ENCODE assay signal across 8 cellular contexts in the genomic region with DNA sequence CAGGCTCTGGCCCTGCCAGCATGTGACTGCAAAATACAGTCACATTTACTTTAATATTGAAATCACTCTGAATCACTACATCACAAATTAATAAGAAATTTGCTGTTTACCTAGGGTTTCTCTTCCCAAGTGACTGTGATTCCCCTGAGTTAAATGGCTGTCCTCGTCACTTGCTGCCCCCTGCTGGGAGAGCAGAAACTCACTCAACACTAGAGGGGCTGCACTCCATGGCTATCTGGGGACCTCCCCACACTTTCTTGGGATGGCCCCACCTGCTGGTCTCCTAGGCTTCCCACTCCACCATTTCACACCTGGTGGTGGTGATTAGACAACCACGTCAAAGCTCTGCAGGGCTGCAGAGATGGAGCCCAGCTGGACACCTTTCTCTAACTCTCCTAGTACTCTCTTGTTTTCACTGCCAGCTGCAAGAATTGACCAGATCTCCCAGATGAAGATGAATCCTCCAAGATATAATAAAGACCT.
A peak's percentile ranks its signal among the peaks of the same experiment; 100 is the strongest.
DNase-seq lines count a peak whose midpoint lies in the region; ATAC-seq and TF ChIP-seq lines count a peak whose summit lies in the region.

No MANE protein-coding gene starts in this region.

- intact Hi-C loops in OCI-LY7 (cut with micrococcal nuclease; ENCODE audit: unreplicated experiment), result loop anchor here (1.0 to 5.0 kb wide), 4 partner anchors 50 to 240 kb away; no protein-coding TSS in a partner anchor

- H4K20me1 ChIP-seq in GM23338 (replicated peaks; ENCODE audit: insufficient read depth) (no peaks in the 10 kb centered on the region), OCI-LY7 (ENCODE audit: insufficient read depth, low read length) (no peaks in the 10 kb centered on the region)

- POLR2A ChIA-PET in OCI-LY7 (lab: Charles Lee), result interaction anchor here (0.6 to 1.2 kb wide), 2 partner anchors 114 to 1355 kb away, joined by 3 read pairs; no protein-coding TSS in a partner anchor

- peaks cover 22% of the 10 kb centered on the region for H3K4me1 ChIP-seq in CD4-positive, CD25-positive, alpha-beta regulatory T cell (ENCODE audit: control insufficient read depth, insufficient read depth, low read length, poor library complexity, severe bottlenecking)
- H3K4me1 ChIP-seq in GM23338 (ENCODE audit: insufficient read depth) (no peaks in the 10 kb centered on the region), OCI-LY7 (ENCODE audit: insufficient read depth, low read length, poor library complexity, severe bottlenecking) (peaks cover 14% of the 10 kb centered on the region)

- ATAC-seq in CD4-positive, CD25-positive, alpha-beta regulatory T cell (ENCODE audit: low read depth in 2 of 2), result peak; percentile 65 to 67
- peak; percentile 96 for ATAC-seq in GM23338

- H3K27ac Mint-ChIP-seq in CD4-positive, CD25-positive, alpha-beta regulatory T cell, result peak overlapping the region; percentile 10 to 90 (median 80)
- no peak overlapping the region for H3K27ac Mint-ChIP-seq in GM23338

- CTCF ChIA-PET in OCI-LY7 (lab: Charles Lee; ENCODE audit: unreplicated experiment), result interaction anchor here (0.6 to 1.2 kb wide), 2 partner anchors 77 to 80 kb away, joined by 3 to 8 read pairs; no protein-coding TSS in a partner anchor

- H3K27me3 ChIP-seq in CD4-positive, CD25-positive, alpha-beta regulatory T cell (ENCODE audit: control insufficient read depth, insufficient read depth, low read length), result no peaks in the 10 kb centered on the region
- no peaks in the 10 kb centered on the region for H3K27me3 ChIP-seq in GM23338 (ENCODE audit: insufficient read depth)

- peak overlapping the region; percentile 60 for H3K27ac ChIP-seq in CD4-positive, CD25-positive, alpha-beta regulatory T cell (ENCODE audit: insufficient read depth, low read length, poor library complexity, severe bottlenecking)
- H3K27ac ChIP-seq in GM23338 (ENCODE audit: low read depth) (no peak overlapping the region), OCI-LY7 (ENCODE audit: low read depth, low read length, poor library complexity, severe bottlenecking) (no peak overlapping the region)

- peaks cover 0 to 15% (median under 1%) of the 10 kb centered on the region in 7 donors for H3K9me3 Mint-ChIP-seq in CD4-positive, CD25-positive, alpha-beta regulatory T cell
- no peaks in the 10 kb centered on the region; the same call in 2 of the 3 replicates for H3K9me3 Mint-ChIP-seq in GM23338

- peak; percentile 61 to 84 (median 63) for DNase-seq in CD4-positive, CD25-positive, alpha-beta regulatory T cell
- DNase-seq in GM23338 (ENCODE audit: low spot score) (peak; percentile 88), OCI-LY7 (ENCODE audit: low spot score) (peak; percentile 81), activated T-cell treated with anti-CD3 and anti-CD28 coated beads for 48 hours (ENCODE audit: low read depth) (peak; percentile 79), fibroblast of the conjunctiva (ENCODE audit: low read depth) (peak; percentile 9), NCI-H446 treated with DMSO at 0.1 percent for 48 hours (lab: John Stamatoyannopoulos, UW) (no peak), NCI-H187 treated with DMSO at 0.1 percent for 48 hours (lab: John Stamatoyannopoulos, UW) (no peak)
- peak; percentile 83 for DNase-seq in stimulated activated CD4-positive, alpha-beta T cell treated with anti-CD3 and anti-CD28 coated beads, Interleukin-1b, Interleukin-23, amount 100 ng/mL, for 48 hours

- peak overlapping the region in 3 of 4 donors; percentile 70 to 79 (median 77) for H3K4me3 Mint-ChIP-seq in CD4-positive, CD25-positive, alpha-beta regulatory T cell
- H3K4me3 Mint-ChIP-seq in GM23338, result no peak overlapping the region

- no peak overlapping the region for H2AFZ ChIP-seq in GM23338
- no peak overlapping the region; the same call in 1 of the 2 replicates for H2AFZ ChIP-seq in OCI-LY7 (ENCODE audit: low read length)

- H3K9me3 ChIP-seq in CD4-positive, CD25-positive, alpha-beta regulatory T cell (ENCODE audit: control insufficient read depth in 2 of 2, low read length in 2 of 2), result peaks cover 3 to 5% of the 10 kb centered on the region in 2 experiments
- peaks cover 13% of the 10 kb centered on the region; the same call in 1 of the 2 replicates for H3K9me3 ChIP-seq in OCI-LY7 (ENCODE audit: low read length)

- H3K27me3 Mint-ChIP-seq in CD4-positive, CD25-positive, alpha-beta regulatory T cell, result peaks cover 4% of the 10 kb centered on the region
- peaks cover 3% of the 10 kb centered on the region for H3K27me3 Mint-ChIP-seq in GM23338 (ENCODE audit: insufficient read depth, low read depth, poor library complexity)

- TF ChIP-seq CTCF in GM23338 (conservative IDR thresholded peaks at IDR 0.05; ENCODE audit: low read depth in 2 of 2) (peak; percentile 71 to 85), OCI-LY7 (conservative IDR thresholded peaks at IDR 0.05; ENCODE audit: low read length) (peak; percentile 99)

- H3K9me2 ChIP-seq in GM23338 (ENCODE audit: insufficient read depth) (peaks cover 4% of the 10 kb centered on the region; the same call in 1 of the 2 replicates), OCI-LY7 (ENCODE audit: insufficient read depth, low read length) (no peaks in the 10 kb centered on the region)

- peaks cover 8% of the 10 kb centered on the region for H3K36me3 Mint-ChIP-seq in CD4-positive, CD25-positive, alpha-beta regulatory T cell
- H3K36me3 Mint-ChIP-seq in GM23338 (ENCODE audit: low read depth), result no peaks in the 10 kb centered on the region

- no peak overlapping the region for H3K4me3 ChIP-seq in CD4-positive, CD25-positive, alpha-beta regulatory T cell (ENCODE audit: low read depth, low read length)
- no peak overlapping the region for H3K4me3 ChIP-seq in GM23338
- no peak overlapping the region for H3K4me3 ChIP-seq in OCI-LY7 (ENCODE audit: low read depth, low read length, poor library complexity, severe bottlenecking)

- BruUV-seq in OCI-LY7 (replicated peaks; lab: Mats Ljungman, UMichigan), result no TSS peak

- H3K79me2 ChIP-seq in GM23338 (replicated peaks; ENCODE audit: insufficient read depth) (no peaks in the 10 kb centered on the region), OCI-LY7 (ENCODE audit: insufficient read depth, low read depth, low read length) (no peaks in the 10 kb centered on the region)

- H3F3A ChIP-seq in GM23338 (replicated peaks; ENCODE audit: low read depth), result no peaks in the 10 kb centered on the region

- no peaks in the 10 kb centered on the region for H3K36me3 ChIP-seq in CD4-positive, CD25-positive, alpha-beta regulatory T cell (ENCODE audit: control insufficient read depth, insufficient read depth, low read length)
- H3K36me3 ChIP-seq in GM23338 (ENCODE audit: insufficient read depth), result no peaks in the 10 kb centered on the region
- H3K36me3 ChIP-seq in OCI-LY7 (ENCODE audit: insufficient read depth, low read length), result no peaks in the 10 kb centered on the region; the same call in 1 of the 2 replicates

- no peak overlapping the region for H3K4me2 ChIP-seq in GM23338
- no peak overlapping the region for H3K4me2 ChIP-seq in OCI-LY7 (ENCODE audit: low read length)

- peaks cover 15 to 36% (median 24%) of the 10 kb centered on the region in 4 donors for H3K4me1 Mint-ChIP-seq in CD4-positive, CD25-positive, alpha-beta regulatory T cell
- H3K4me1 Mint-ChIP-seq in GM23338, result no peaks in the 10 kb centered on the region

Comparison
In these comparisons a context has a peak if more than half of its experiments do, and no peak if none do; other contexts are left out.
1. DNase-seq: peak in CD4-positive, CD25-positive, alpha-beta regulatory T cell (3 of 3), GM23338 (single experiment), OCI-LY7 (single experiment), activated T-cell treated with anti-CD3 and anti-CD28 coated beads for 48 hours (single experiment), fibroblast of the conjunctiva (single experiment) and stimulated activated CD4-positive, alpha-beta T cell treated with anti-CD3 and anti-CD28 coated beads, Interleukin-1b, Interleukin-23, amount 100 ng/mL, for 48 hours (single experiment); none in NCI-H446 treated with DMSO at 0.1 percent for 48 hours (single experiment) and NCI-H187 treated with DMSO at 0.1 percent for 48 hours (single experiment).